Comparison of ENCODE assay signal across 25 cellular contexts in the genomic region with DNA sequence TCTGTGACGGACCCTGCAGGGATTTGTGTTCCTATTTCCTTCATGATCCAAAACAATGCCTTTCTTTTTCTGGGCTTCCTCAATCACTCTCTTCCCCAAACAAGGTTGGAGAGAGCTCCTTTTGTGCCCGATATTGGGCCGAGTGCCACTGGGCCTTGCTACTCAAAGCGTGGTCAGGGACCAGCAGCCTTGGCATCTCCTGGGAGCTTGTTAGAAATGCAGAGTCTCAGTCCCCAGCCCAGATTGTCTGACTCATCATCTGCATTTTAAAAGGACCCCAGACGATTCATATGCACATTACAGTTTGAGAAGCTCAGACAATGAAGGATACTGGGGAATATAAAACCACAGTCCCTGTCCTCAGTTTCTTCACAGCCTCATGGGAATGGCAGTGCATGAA. TPM values are rescaled to one million over a fixed set of nuclear protein-coding genes. Genes with fewer than 3 reads are reported as not detected.
DNase-seq lines count a peak whose midpoint lies in the region; ATAC-seq and TF ChIP-seq lines count a peak whose summit lies in the region.
"Had no signal": no experiment of that assay in that cellular context is flagged by ENCODE, and none has a peak within 500 bp of the region (broad histone marks: within the 10 kb centered on the region; RNA-seq: fewer than 3 reads in every experiment).

No MANE protein-coding gene starts in this region.

- in situ Hi-C loops in SK-MEL-5 (cut with HindIII; ENCODE audit: low pct_unique_long_range_greater_than_20kb, low sequenced_read_pairs) = no loop called here

- peak overlapping the region; percentile 33 for H3K27ac Mint-ChIP-seq in mesothelial cell of epicardium
- H3K27ac Mint-ChIP-seq: activated T-helper 2 cell treated with anti-CD3 and anti-CD28 coated beads, Interferon-gamma antibody, Interleukin-2, Interleukin-4, amounts not matched to agents 10 μg/mL and 5 μg/mL and 100 μg/mL, durations not matched to agents 14 hours and 24 hours and 36 hours; dendritic cell treated with granulocyte-macrophage colony-stimulating factor and Interleukin-4, amounts not matched to agents 40 ng/mL and 50 ng/mL, for 4 days; natural killer cell treated with Interleukin-12 subunit alpha and Interleukin-12 subunit beta and Interleukin-15 and Interleukin-18, amount 100 ng/mL, for 72 hours had no signal

- H3K36me3 Mint-ChIP-seq in mesothelial cell of epicardium = no peaks in the 10 kb centered on the region
- H3K36me3 Mint-ChIP-seq: natural killer cell treated with Interleukin-12 subunit alpha and Interleukin-12 subunit beta and Interleukin-15 and Interleukin-18, amount 100 ng/mL, for 72 hours had no signal

- peaks cover 48% of the 10 kb centered on the region for H3K4me1 Mint-ChIP-seq in mesothelial cell of epicardium

- H3K9me3 Mint-ChIP-seq in mesothelial cell of epicardium = no peaks in the 10 kb centered on the region
- H3K9me3 Mint-ChIP-seq: activated T-helper 2 cell treated with anti-CD3 and anti-CD28 coated beads, Interferon-gamma antibody, Interleukin-2, Interleukin-4, amounts not matched to agents 10 μg/mL and 5 μg/mL and 100 μg/mL, durations not matched to agents 14 hours and 24 hours and 36 hours; dendritic cell treated with granulocyte-macrophage colony-stimulating factor and Interleukin-4, amounts not matched to agents 40 ng/mL and 50 ng/mL, for 4 days; natural killer cell treated with Interleukin-12 subunit alpha and Interleukin-12 subunit beta and Interleukin-15 and Interleukin-18, amount 100 ng/mL, for 72 hours had no signal

- no peak overlapping the region for H3K4me3 Mint-ChIP-seq in mesothelial cell of epicardium
- H3K4me3 Mint-ChIP-seq: dendritic cell treated with granulocyte-macrophage colony-stimulating factor and Interleukin-4, amounts not matched to agents 40 ng/mL and 50 ng/mL, for 4 days; natural killer cell treated with Interleukin-12 subunit alpha and Interleukin-12 subunit beta and Interleukin-15 and Interleukin-18, amount 100 ng/mL, for 72 hours had no signal

- no peaks in the 10 kb centered on the region for H3K27me3 Mint-ChIP-seq in mesothelial cell of epicardium (ENCODE audit: low read depth)

- no peak for TF ChIP-seq CTCF in mesothelial cell of epicardium (IDR thresholded peaks at IDR 0.05; ENCODE audit: unreplicated experiment)

- no peak for ATAC-seq in HG03095 (IDR thresholded peaks at IDR 0.05; ENCODE audit: unreplicated experiment)
- ATAC-seq: natural killer cell treated with Interleukin-12 subunit alpha and Interleukin-12 subunit beta and Interleukin-15 and Interleukin-18, amount 100 ng/mL, for 72 hours; Right ventricle myocardium inferior had no signal

- DNase-seq in SK-MEL-5 (ENCODE audit: low read depth, low spot score) = peak; percentile 26
- peak; percentile 53 for DNase-seq in foreskin melanocyte
- no peak for DNase-seq in mesothelial cell of epicardium (ENCODE audit: low spot score in 2 of 2, unreplicated experiment in 2 of 2)
- DNase-seq in superior temporal gyrus (ENCODE audit: extremely low spot score) = peak; percentile 77
- DNase-seq in SHP77 (lab: John Stamatoyannopoulos, UW) = no peak
- DNase-seq in inferior parietal cortex (ENCODE audit: extremely low spot score) = no peak
- DNase-seq in NCI-H2081 (lab: John Stamatoyannopoulos, UW) = no peak
- DNase-seq: activated CD4-positive, alpha-beta T cell treated with anti-CD3 and anti-CD28 coated beads for 48 hours; DMS79; IMR-90; NCI-H1436 treated with DMSO at 0.1 percent for 48 hours; NCI-H2171; NCI-H748 treated with DMSO at 0.1 percent for 48 hours; spleen; stimulated activated CD4-positive, alpha-beta T cell treated with anti-CD3 and anti-CD28 coated beads, Interleukin-4, amount 100 ng/mL, for 4 hours; T-helper 1 cell had no signal

RNA-seq across cellular contexts. Expression of a gene that starts 19.9 kb away (rescaled TPM):
- 0.92 TPM in 1 of 2 replicates, not detected in the other for total RNA-seq in SK-MEL-5 (2014; rRNA removed; shearing (Covaris generic))
- 0.44 and 2.4 TPM in 2 replicates for polyA plus RNA-seq in SK-MEL-5 (2015; cell fraction: cytosol; rRNA removed)
- polyA plus RNA-seq in SK-MEL-5 (2015; cell fraction: nucleus; rRNA removed) = 0.38 TPM in 1 of 2 replicates, not detected in the other
- total RNA-seq in mesothelial cell of epicardium = 2.9 to 4.3 TPM (median 3.8 TPM) in 3 replicates
- total RNA-seq: activated T-helper 2 cell treated with anti-CD3 and anti-CD28 coated beads, Interferon-gamma antibody, Interleukin-2, Interleukin-4, amounts not matched to agents 10 μg/mL and 5 μg/mL and 100 μg/mL, durations not matched to agents 14 hours and 24 hours and 36 hours; natural killer cell treated with Interleukin-12 subunit alpha and Interleukin-12 subunit beta and Interleukin-15 and Interleukin-18, amount 100 ng/mL, for 72 hours had no signal

RNA-seq across cellular contexts. Expression of a gene that starts 28.2 kb away (rescaled TPM):
- not detected in 2 replicates for total RNA-seq in SK-MEL-5 (2014; rRNA removed; shearing (Covaris generic))
- not detected in 2 replicates for polyA plus RNA-seq in SK-MEL-5 (2015; cell fraction: cytosol; rRNA removed)
- polyA plus RNA-seq in SK-MEL-5 (2015; cell fraction: nucleus; rRNA removed) = not detected in 2 replicates
- total RNA-seq in mesothelial cell of epicardium = not detected in 3 replicates
- total RNA-seq: activated T-helper 2 cell treated with anti-CD3 and anti-CD28 coated beads, Interferon-gamma antibody, Interleukin-2, Interleukin-4, amounts not matched to agents 10 μg/mL and 5 μg/mL and 100 μg/mL, durations not matched to agents 14 hours and 24 hours and 36 hours; hepatocyte; IMR-90; M059J; natural killer cell treated with Interleukin-12 subunit alpha and Interleukin-12 subunit beta and Interleukin-15 and Interleukin-18, amount 100 ng/mL, for 72 hours; renal cortical epithelial cell; Right ventricle myocardium inferior had no signal
- polyA plus RNA-seq: IMR-90, urinary bladder had no signal

RNA-seq across cellular contexts. Expression of a gene that starts 39.1 kb away (rescaled TPM):
- total RNA-seq in SK-MEL-5 (2014; rRNA removed; shearing (Covaris generic)) = 0.08 TPM in 1 of 2 replicates, not detected in the other
- not detected in 2 replicates for polyA plus RNA-seq in SK-MEL-5 (2015; cell fraction: cytosol; rRNA removed)
- polyA plus RNA-seq in SK-MEL-5 (2015; cell fraction: nucleus; rRNA removed) = 0.37 TPM in 1 of 2 replicates, not detected in the other
- 0.13 to 0.32 TPM (median 0.22 TPM) in 3 replicates for total RNA-seq in mesothelial cell of epicardium
- total RNA-seq: activated T-helper 2 cell treated with anti-CD3 and anti-CD28 coated beads, Interferon-gamma antibody, Interleukin-2, Interleukin-4, amounts not matched to agents 10 μg/mL and 5 μg/mL and 100 μg/mL, durations not matched to agents 14 hours and 24 hours and 36 hours; IMR-90; M059J had no signal

Comparison
In these comparisons a context has a peak if more than half of its experiments do, and no peak if none do; other contexts are left out.
1. DNase-seq: peak in SK-MEL-5 (single experiment), foreskin melanocyte (single experiment) and superior temporal gyrus (single experiment); none in mesothelial cell of epicardium (0 of 2), SHP77 (0 of 2), inferior parietal cortex (single experiment) and NCI-H2081 (0 of 2).